In genomic region chr7:140142031-140142430, GRCh38 we compare ENCODE assay signal across 25 cellular contexts.
"Had no signal": no experiment of that assay in that cellular context is flagged by ENCODE, and none has a peak within 500 bp of the region (broad histone marks: within the 10 kb centered on the region; RNA-seq: fewer than 3 reads in every experiment).

No MANE protein-coding gene starts in this region.

- H3K4me3 ChIP-seq: colonic mucosa, heart right ventricle, lung, prostate gland, right lobe of liver, suprapubic skin, thyroid gland had no signal

- H3K9me3 Mint-ChIP-seq: nephron had no signal

- H3K27me3 ChIP-seq: colonic mucosa, heart right ventricle, right lobe of liver, suprapubic skin, thyroid gland had no signal

- H3K4me1 ChIP-seq: colonic mucosa, parathyroid adenoma, prostate gland, suprapubic skin, thyroid gland had no signal

- H3K9me3 ChIP-seq: colonic mucosa, prostate gland, right lobe of liver, suprapubic skin, thyroid gland had no signal

- FAIRE-seq: endothelial cell of umbilical vein, urothelium cell line had no signal

- H3K27ac Mint-ChIP-seq: nephron, type B pancreatic cell had no signal

- DNase-seq: cerebellar nuclear complex; colonic mucosa; dermis blood vessel endothelial cell; erythroblast; foreskin melanocyte; heart right ventricle; hypothalamus; islet precursor cell; left ventricle myocardium superior; mesenchymal stem cell; midbrain; naive B cell; occipital lobe; right lobe of liver; stimulated activated CD4-positive, alpha-beta T cell treated with anti-CD3 and anti-CD28 coated beads, Interleukin-2, amount 100 ng/mL, for 48 hours; stimulated activated naive CD8-positive, alpha-beta T cell treated with anti-CD3 and anti-CD28 coated beads, Interleukin-15, Interleukin-2, amounts not matched to agents 100 U/mL and 50 U/mL, for 24 hours; thyroid gland had no signal

- H3K27me3 Mint-ChIP-seq: naive B cell, type B pancreatic cell had no signal

- ATAC-seq: heart right ventricle; left ventricle myocardium superior; right lobe of liver; stimulated activated naive CD8-positive, alpha-beta T cell treated with anti-CD3 and anti-CD28 coated beads, Interleukin-15, Interleukin-2, amounts not matched to agents 100 U/mL and 50 U/mL, for 24 hours had no signal

- H3K27ac ChIP-seq: colonic mucosa, heart right ventricle, parathyroid adenoma, prostate gland, right lobe of liver, suprapubic skin, thyroid gland had no signal

- H3K4me3 Mint-ChIP-seq: nephron, type B pancreatic cell had no signal

- H3K9ac ChIP-seq: parathyroid adenoma had no signal

- H3K36me3 ChIP-seq: colonic mucosa, prostate gland, right lobe of liver, thyroid gland had no signal
